Comparison of ENCODE assay signal across 19 cellular contexts in genomic region chr9:120966005-120966369, GRCh38.
A peak's percentile ranks its signal among the peaks of the same experiment; 100 is the strongest.
DNase-seq lines count a peak whose midpoint lies in the region; ATAC-seq and TF ChIP-seq lines count a peak whose summit lies in the region.
"Had no signal": no experiment of that assay in that cellular context is flagged by ENCODE, and none has a peak within 500 bp of the region (broad histone marks: within the 10 kb centered on the region; RNA-seq: fewer than 3 reads in every experiment).

No MANE protein-coding gene starts in this region.

- H3K36me3 ChIP-seq in iPS-18a (ENCODE audit: control insufficient read depth, low read depth, low read length) (no peaks in the 10 kb centered on the region), stomach smooth muscle (ENCODE audit: control insufficient read depth in 2 of 2, insufficient read depth in 2 of 2, low read length in 2 of 2) (peaks cover 0 to 3% of the 10 kb centered on the region in 2 donors)
- H3K36me3 ChIP-seq: colonic mucosa had no signal

- H3K27me3 Mint-ChIP-seq in nephron progenitor cell (ENCODE audit: low read depth, poor library complexity), result peaks cover 16% of the 10 kb centered on the region
- H3K27me3 Mint-ChIP-seq: activated CD4-positive, alpha-beta T cell treated with anti-CD3 and anti-CD28 coated beads for 36 hours had no signal

- H3K36me3 Mint-ChIP-seq in nephron progenitor cell (ENCODE audit: low read depth), result no peaks in the 10 kb centered on the region

- ATAC-seq in HG03469 (IDR thresholded peaks at IDR 0.05; ENCODE audit: unreplicated experiment), result no peak
- no peak for ATAC-seq in GM21528 (IDR thresholded peaks at IDR 0.05; ENCODE audit: low FRiP score, unreplicated experiment)
- ATAC-seq: activated CD4-positive, alpha-beta T cell treated with anti-CD3 and anti-CD28 coated beads for 36 hours; PC-3 had no signal

- H3K4me3 ChIP-seq in coronary artery (no peak overlapping the region), iPS-18a (ENCODE audit: low read length) (no peak overlapping the region), stomach smooth muscle (ENCODE audit: low read length in 2 of 2) (no peak overlapping the region)
- H3K4me3 ChIP-seq: colonic mucosa had no signal

- H3K27me3 ChIP-seq in iPS-18a (ENCODE audit: control insufficient read depth, insufficient read depth, low read length) (no peaks in the 10 kb centered on the region), stomach smooth muscle (ENCODE audit: control insufficient read depth in 1 of 2, insufficient read depth in 2 of 2, low read length in 2 of 2) (no peaks in the 10 kb centered on the region)
- H3K27me3 ChIP-seq: colonic mucosa had no signal

- no peak overlapping the region for H3K4me3 Mint-ChIP-seq in nephron progenitor cell
- H3K4me3 Mint-ChIP-seq: activated CD4-positive, alpha-beta T cell treated with anti-CD3 and anti-CD28 coated beads for 36 hours; CD14-positive monocyte had no signal

- no peaks in the 10 kb centered on the region for H3K9me3 Mint-ChIP-seq in nephron progenitor cell
- H3K9me3 Mint-ChIP-seq: CD14-positive monocyte, H9 had no signal

- no peak overlapping the region for H3K27ac Mint-ChIP-seq in nephron progenitor cell
- H3K27ac Mint-ChIP-seq: activated CD4-positive, alpha-beta T cell treated with anti-CD3 and anti-CD28 coated beads for 36 hours; CD14-positive monocyte had no signal

- peak; percentile 35 for DNase-seq in Ammon's horn (ENCODE audit: low spot score)
- no peak for DNase-seq in coronary artery (ENCODE audit: low spot score)
- no peak for DNase-seq in nephron progenitor cell
- DNase-seq in NCI-H1930 (lab: John Stamatoyannopoulos, UW), result no peak
- DNase-seq: activated CD4-positive, alpha-beta T cell treated with anti-CD3 and anti-CD28 coated beads for 36 hours; activated gamma-delta T cell; colonic mucosa; glutamatergic neuron; KBM-7; NCI-H526 treated with DMSO at 0.1 percent for 48 hours; PC-3 had no signal

- TF ChIP-seq CTCF in coronary artery (IDR thresholded peaks at IDR 0.05), result no peak
- no peak for TF ChIP-seq CTCF in nephron progenitor cell (IDR thresholded peaks at IDR 0.05)

- peaks cover 23% of the 10 kb centered on the region for H3K4me1 ChIP-seq in iPS-18a (ENCODE audit: control insufficient read depth, low read depth, low read length)
- no peaks in the 10 kb centered on the region for H3K4me1 ChIP-seq in stomach smooth muscle (ENCODE audit: control insufficient read depth, insufficient read depth, low read length)
- H3K4me1 ChIP-seq: colonic mucosa had no signal

- H3K27ac ChIP-seq in coronary artery (peak overlapping the region; percentile 89 to 93), iPS-18a (ENCODE audit: low read length) (no peak overlapping the region), stomach smooth muscle (ENCODE audit: low read length) (peak overlapping the region; percentile 60)
- H3K27ac ChIP-seq: colonic mucosa, epithelial cell of prostate had no signal

- peaks cover 19% of the 10 kb centered on the region for H3K4me1 Mint-ChIP-seq in nephron progenitor cell
- H3K4me1 Mint-ChIP-seq: activated CD4-positive, alpha-beta T cell treated with anti-CD3 and anti-CD28 coated beads for 36 hours had no signal

- H3K9me3 ChIP-seq in iPS-18a (ENCODE audit: control insufficient read depth, low read depth, low read length) (no peaks in the 10 kb centered on the region), stomach smooth muscle (ENCODE audit: control insufficient read depth in 2 of 2, low read length in 2 of 2) (no peaks in the 10 kb centered on the region)
- H3K9me3 ChIP-seq: colonic mucosa, SK-N-SH had no signal

- peak overlapping the region; percentile 6 for H3K9ac ChIP-seq in iPS-18a (ENCODE audit: low read length)
- no peak overlapping the region for H3K9ac ChIP-seq in stomach smooth muscle (ENCODE audit: low read length in 2 of 2)
- H3K9ac ChIP-seq: SK-N-SH had no signal
